In genomic region chr16:324201-324450, GRCh38 we compare ENCODE assay signal across 18 cellular contexts. TPM values are rescaled to one million over a fixed set of nuclear protein-coding genes. Genes with fewer than 3 reads are reported as not detected.
DNase-seq lines count a peak whose midpoint lies in the region; ATAC-seq and TF ChIP-seq lines count a peak whose summit lies in the region.
"Had no signal": no experiment of that assay in that cellular context is flagged by ENCODE, and none has a peak within 500 bp of the region (broad histone marks: within the 10 kb centered on the region; RNA-seq: fewer than 3 reads in every experiment).

No MANE protein-coding gene starts in this region.

- H4K20me1 ChIP-seq in OCI-LY7 (ENCODE audit: insufficient read depth, low read length) (no peaks in the 10 kb centered on the region; the same call in 1 of the 2 replicates), hepatocyte (ENCODE audit: insufficient read depth, poor library complexity, severe bottlenecking) (peaks cover 18% of the 10 kb centered on the region)

- H3K36me3 ChIP-seq in OCI-LY7 (ENCODE audit: insufficient read depth, low read length) (no peaks in the 10 kb centered on the region), hepatocyte (replicated peaks; ENCODE audit: insufficient read depth, low read depth) (no peaks in the 10 kb centered on the region)

- DNase-seq in stimulated activated naive CD8-positive, alpha-beta T cell treated with anti-CD3 and anti-CD28 coated beads, Interleukin-15, Interleukin-2, amounts not matched to agents 100 U/mL and 50 U/mL, for 24 hours = no peak
- DNase-seq in OCI-LY7 (ENCODE audit: low spot score) (no peak), hepatocyte (ENCODE audit: low spot score) (no peak), hypothalamus (lab: John Stamatoyannopoulos, UW) (no peak), T1000 (lab: John Stamatoyannopoulos, UW) (no peak), GM10248 (ENCODE audit: extremely low spot score) (no peak), GM19238 (ENCODE audit: insufficient read length, low spot score) (no peak)
- DNase-seq: activated CD8-positive, alpha-beta memory T cell treated with anti-CD3 and anti-CD28 coated beads, Interleukin-2, amount 10 ng/mL, durations not matched to agents 7 days and 5 days; NCI-H2081 treated with DMSO at 0.1 percent for 48 hours; SIG-M5; tibial artery had no signal

- no peaks in the 10 kb centered on the region for H3K9me3 ChIP-seq in OCI-LY7 (ENCODE audit: low read length)
- no peaks in the 10 kb centered on the region for H3K9me3 ChIP-seq in hepatocyte (ENCODE audit: low read depth)
- H3K9me3 ChIP-seq: tibial artery had no signal

- no peaks in the 10 kb centered on the region for H3K36me3 Mint-ChIP-seq in stimulated activated naive CD8-positive, alpha-beta T cell treated with anti-CD3 and anti-CD28 coated beads, Interleukin-15, Interleukin-2, amounts not matched to agents 100 ng/mL and 50 ng/mL, for 24 hours (ENCODE audit: low read depth)
- H3K36me3 Mint-ChIP-seq: activated CD8-positive, alpha-beta memory T cell treated with anti-CD3 and anti-CD28 coated beads, Interleukin-2, amount 10 ng/mL, durations not matched to agents 7 days and 5 days had no signal

- TF ChIP-seq CTCF in OCI-LY7 (conservative IDR thresholded peaks at IDR 0.05; ENCODE audit: low read length) = no peak
- TF ChIP-seq CTCF in hepatocyte (IDR thresholded peaks at IDR 0.05; ENCODE audit: poor library complexity) = no peak
- no peak for TF ChIP-seq CTCF in GM10248 (IDR thresholded peaks at IDR 0.05; ENCODE audit: control extremely low read depth, extremely low read depth, low read depth, missing control alignments)

- H3K27ac Mint-ChIP-seq in stimulated activated naive CD8-positive, alpha-beta T cell treated with anti-CD3 and anti-CD28 coated beads, Interleukin-15, Interleukin-2, amounts not matched to agents 100 ng/mL and 50 ng/mL, for 24 hours = no peak overlapping the region

- no peaks in the 10 kb centered on the region for H3K27me3 ChIP-seq in hepatocyte
- H3K27me3 ChIP-seq: tibial artery had no signal

- peaks cover 68% of the 10 kb centered on the region for H3K4me1 Mint-ChIP-seq in stimulated activated naive CD8-positive, alpha-beta T cell treated with anti-CD3 and anti-CD28 coated beads, Interleukin-15, Interleukin-2, amounts not matched to agents 100 ng/mL and 50 ng/mL, for 24 hours (ENCODE audit: low read depth)

- no peaks in the 10 kb centered on the region for H3K9me2 ChIP-seq in OCI-LY7 (ENCODE audit: insufficient read depth, low read length)
- no peaks in the 10 kb centered on the region for H3K9me2 ChIP-seq in hepatocyte (replicated peaks; ENCODE audit: insufficient read depth)

- WGBS in hepatocyte (ENCODE audit: low lambda C conversion rate, missing lambda C conversion rate) = 90% methylated on average over 17 of the region's 17 CpGs

- H3K4me3 Mint-ChIP-seq in stimulated activated naive CD8-positive, alpha-beta T cell treated with anti-CD3 and anti-CD28 coated beads, Interleukin-15, Interleukin-2, amounts not matched to agents 100 ng/mL and 50 ng/mL, for 24 hours = peak overlapping the region; percentile 66

- POLR2A ChIA-PET in OCI-LY7 (lab: Charles Lee) = no interaction called here
- POLR2A ChIA-PET in GM10248 (lab: Yijun Ruan, JAX) = no interaction called here

- CTCF ChIA-PET in OCI-LY7 (lab: Charles Lee; ENCODE audit: unreplicated experiment) = no interaction called here
- CTCF ChIA-PET in GM10248 (lab: Yijun Ruan, JAX) = no interaction called here

- BruUV-seq in OCI-LY7 (replicated peaks; lab: Mats Ljungman, UMichigan) = no TSS peak

- H2AFZ ChIP-seq in OCI-LY7 (ENCODE audit: low read length) (no peak overlapping the region), hepatocyte (no peak overlapping the region)
- H2AFZ ChIP-seq: parathyroid adenoma had no signal

- no peak overlapping the region for H3K27ac ChIP-seq in OCI-LY7 (ENCODE audit: low read depth, low read length, poor library complexity, severe bottlenecking)
- H3K27ac ChIP-seq in hepatocyte = peak overlapping the region; percentile 37
- H3K27ac ChIP-seq: parathyroid adenoma, tibial artery had no signal

- H3K27me3 Mint-ChIP-seq in stimulated activated naive CD8-positive, alpha-beta T cell treated with anti-CD3 and anti-CD28 coated beads, Interleukin-15, Interleukin-2, amounts not matched to agents 100 ng/mL and 50 ng/mL, for 24 hours = no peaks in the 10 kb centered on the region

- ATAC-seq in stimulated activated naive CD8-positive, alpha-beta T cell treated with anti-CD3 and anti-CD28 coated beads, Interleukin-15, Interleukin-2, amounts not matched to agents 100 U/mL and 50 U/mL, for 24 hours = no peak
- ATAC-seq: sciatic nerve had no signal

- H3K4me3 ChIP-seq in OCI-LY7 (ENCODE audit: low read depth, low read length, poor library complexity, severe bottlenecking) (no peak overlapping the region), hepatocyte (no peak overlapping the region)
- H3K4me3 ChIP-seq: lung, tibial artery had no signal

- H3K9me3 Mint-ChIP-seq in stimulated activated naive CD8-positive, alpha-beta T cell treated with anti-CD3 and anti-CD28 coated beads, Interleukin-15, Interleukin-2, amounts not matched to agents 100 ng/mL and 50 ng/mL, for 24 hours = no peaks in the 10 kb centered on the region

- H3K4me1 ChIP-seq in OCI-LY7 (ENCODE audit: insufficient read depth, low read length, poor library complexity, severe bottlenecking) (peaks cover 26% of the 10 kb centered on the region), hepatocyte (ENCODE audit: insufficient read depth) (peaks cover 12% of the 10 kb centered on the region)
- H3K4me1 ChIP-seq: parathyroid adenoma had no signal

- H3K4me2 ChIP-seq in OCI-LY7 (ENCODE audit: low read length) (peak overlapping the region; percentile 37), hepatocyte (no peak overlapping the region)

- H3K79me2 ChIP-seq in OCI-LY7 (ENCODE audit: insufficient read depth, low read depth, low read length) (no peaks in the 10 kb centered on the region; the same call in 1 of the 2 replicates), hepatocyte (peaks cover 93% of the 10 kb centered on the region)

- intact Hi-C loops in OCI-LY7 (cut with micrococcal nuclease; ENCODE audit: unreplicated experiment) = no loop called here

RNA-seq across cellular contexts. Expression of gene AXIN1, which starts 28.4 kb away (rescaled TPM):
- total RNA-seq in OCI-LY7 (2014; rRNA removed; shearing (Covaris generic)) = 30.3 and 30.6 TPM in 2 replicates
- total RNA-seq in OCI-LY7 (2022) (29.0 and 29.8 TPM in 2 replicates), hepatocyte (22.5 and 27.2 TPM in 2 replicates)
- 16.1 and 22.5 TPM in 2 replicates for polyA plus RNA-seq in hepatocyte

RNA-seq across cellular contexts. Expression of gene PDIA2, which starts 41.2 kb away (rescaled TPM):
- total RNA-seq in OCI-LY7 (2014; rRNA removed; shearing (Covaris generic)) = not detected in 2 replicates
- total RNA-seq in OCI-LY7 (2022) = not detected in 2 replicates
- total RNA-seq in hepatocyte = 0.08 TPM in 1 of 2 replicates, not detected in the other
- polyA plus RNA-seq in hepatocyte = 0.47 and 1.0 TPM in 2 replicates
- total RNA-seq: activated CD8-positive, alpha-beta memory T cell treated with anti-CD3 and anti-CD28 coated beads, Interleukin-2, amount 10 ng/mL, durations not matched to agents 7 days and 5 days; endothelial cell of umbilical vein; T-helper 1 cell treated with Interleukin-12 subunit alpha and Interleukin-12 subunit beta and Interleukin-4 antibody, amounts not matched to agents 30 ng/mL and 1 ng/mL, for 36 hours had no signal

RNA-seq across cellular contexts. Expression of gene ARHGDIG, which starts 43.7 kb away (rescaled TPM):
- total RNA-seq in OCI-LY7 (2014; rRNA removed; shearing (Covaris generic)) = not detected in 2 replicates
- total RNA-seq in OCI-LY7 (2022) = not detected in 2 replicates
- total RNA-seq in hepatocyte = 0.48 TPM in 1 of 2 replicates, not detected in the other
- 1.0 and 1.1 TPM in 2 replicates for polyA plus RNA-seq in hepatocyte
- total RNA-seq: activated CD8-positive, alpha-beta memory T cell treated with anti-CD3 and anti-CD28 coated beads, Interleukin-2, amount 10 ng/mL, durations not matched to agents 7 days and 5 days; T-helper 1 cell treated with Interleukin-12 subunit alpha and Interleukin-12 subunit beta and Interleukin-4 antibody, amounts not matched to agents 30 ng/mL and 1 ng/mL, for 36 hours had no signal

RNA-seq across cellular contexts. Expression of gene MRPL28, which starts 46.2 kb away (rescaled TPM):
- total RNA-seq in OCI-LY7 (2014; rRNA removed; shearing (Covaris generic)) = 113 and 134 TPM in 2 replicates
- 78.1 and 84.6 TPM in 2 replicates for total RNA-seq in OCI-LY7 (2022)
- 80.0 and 88.1 TPM in 2 replicates for total RNA-seq in hepatocyte
- polyA plus RNA-seq in hepatocyte = 126 and 144 TPM in 2 replicates

RNA-seq across cellular contexts. Expression of gene RGS11, which starts 48.4 kb away (rescaled TPM):
- total RNA-seq in OCI-LY7 (2014; rRNA removed; shearing (Covaris generic)) = not detected in 2 replicates
- not detected in 2 replicates for total RNA-seq in OCI-LY7 (2022)
- 0.04 and 0.57 TPM in 2 replicates for total RNA-seq in hepatocyte
- 0.93 and 3.4 TPM in 2 replicates for polyA plus RNA-seq in hepatocyte
- total RNA-seq: activated CD8-positive, alpha-beta memory T cell treated with anti-CD3 and anti-CD28 coated beads, Interleukin-2, amount 10 ng/mL, durations not matched to agents 7 days and 5 days had no signal
- polyA plus RNA-seq: keratinocyte had no signal
